15 cellular contexts compared by ENCODE assay signal in the genomic region with DNA sequence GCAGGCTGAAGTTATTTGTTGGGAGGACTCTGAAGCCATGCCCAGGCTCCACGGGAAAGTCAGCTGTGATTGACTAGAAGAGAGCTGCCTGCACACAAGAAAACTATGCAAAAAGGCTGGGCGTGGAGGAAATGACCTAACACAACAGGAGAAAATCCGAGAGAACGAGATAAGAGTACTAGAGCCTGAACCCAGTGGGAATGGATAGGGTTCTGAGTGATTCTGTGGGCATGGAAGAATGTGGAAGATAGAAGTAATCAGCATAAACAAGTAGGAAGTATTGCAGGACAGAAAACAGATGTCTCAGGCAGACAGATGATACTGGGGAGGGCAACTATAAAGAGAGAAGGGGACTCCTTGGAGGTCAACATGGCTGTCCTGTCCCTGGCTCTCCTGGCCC. TPM values are rescaled to one million over a fixed set of nuclear protein-coding genes. Genes with fewer than 3 reads are reported as not detected.
A peak's percentile ranks its signal among the peaks of the same experiment; 100 is the strongest.
DNase-seq lines count a peak whose midpoint lies in the region; ATAC-seq, FAIRE-seq and TF ChIP-seq lines count a peak whose summit lies in the region.
"Had no signal": no experiment of that assay in that cellular context is flagged by ENCODE, and none has a peak within 500 bp of the region (broad histone marks: within the 10 kb centered on the region; RNA-seq: fewer than 3 reads in every experiment).

No MANE protein-coding gene starts in this region.

- no peak overlapping the region for H3K27ac ChIP-seq in mammary epithelial cell (ENCODE audit: insufficient read depth, low read depth, low read length)
- peak overlapping the region; percentile 77 for H3K27ac ChIP-seq in left ventricle myocardium inferior (replicated peaks)
- H3K27ac ChIP-seq in small intestine (ENCODE audit: low read depth in 1 of 2, low read length in 1 of 2): no peak overlapping the region
- H3K27ac ChIP-seq: thyroid gland had no signal

- no peaks in the 10 kb centered on the region for H4K20me1 ChIP-seq in mammary epithelial cell (ENCODE audit: insufficient read depth, low read length)

- in situ Hi-C loops in mammary epithelial cell (cut with MboI; ENCODE audit: low sequenced_read_pairs in 2 of 2): loop anchor here (5.0 to 25.0 kb wide), 3 partner anchors 721 to 1286 kb away; no protein-coding TSS in a partner anchor

- CTCF ChIA-PET in mammary epithelial cell (lab: Charles Lee; ENCODE audit: low non-redundant PET): no interaction called here

- intact Hi-C loops in mammary epithelial cell (cut with micrococcal nuclease): loop anchor here (5.0 kb wide), 2 partner anchors 891 to 1296 kb away; no protein-coding TSS in a partner anchor
- intact Hi-C loops in left ventricle myocardium inferior (cut with micrococcal nuclease): no loop called here

- dilution Hi-C loops in mammary epithelial cell (cut with HindIII; ENCODE audit: low sequenced_read_pairs): loop anchor here (5.0 to 25.0 kb wide), 2 partner anchors 51 to 1286 kb away; no protein-coding TSS in a partner anchor

- peak overlapping the region; percentile 12 for H2AFZ ChIP-seq in mammary epithelial cell (ENCODE audit: low read depth, low read length)

- no TSS peak for BruUV-seq in mammary epithelial cell (replicated peaks; lab: Mats Ljungman, UMichigan)

- H3K27ac Mint-ChIP-seq in HFFc6: peak overlapping the region; percentile 84
- H3K27ac Mint-ChIP-seq: activated naive CD8-positive, alpha-beta T cell treated with anti-CD3 and anti-CD28 coated beads, Interleukin-2, amount 50 U/mL, for 24 hours had no signal

- H3K9me3 ChIP-seq in mammary epithelial cell (replicated peaks; ENCODE audit: insufficient read depth, low read length) (no peaks in the 10 kb centered on the region), left ventricle myocardium inferior (replicated peaks) (peaks cover 5% of the 10 kb centered on the region), small intestine (ENCODE audit: control insufficient read depth, low read depth) (no peaks in the 10 kb centered on the region)
- H3K9me3 ChIP-seq: thyroid gland had no signal

- no peak overlapping the region for H3K4me2 ChIP-seq in mammary epithelial cell (ENCODE audit: insufficient read depth, low read depth, low read length)

- no peaks in the 10 kb centered on the region for H3K36me3 Mint-ChIP-seq in HFFc6 (ENCODE audit: low read depth)

- no peaks in the 10 kb centered on the region for H3K79me2 ChIP-seq in mammary epithelial cell (ENCODE audit: insufficient read depth, low read length)

- H3K9ac ChIP-seq in mammary epithelial cell (ENCODE audit: insufficient read depth, low read length): no peak overlapping the region

- H3K4me3 Mint-ChIP-seq in HFFc6: peak overlapping the region; percentile 40
- H3K4me3 Mint-ChIP-seq: activated naive CD8-positive, alpha-beta T cell treated with anti-CD3 and anti-CD28 coated beads, Interleukin-2, amount 50 U/mL, for 24 hours had no signal

- H3K4me3 ChIP-seq in mammary epithelial cell (replicated peaks in 1 of 3; ENCODE audit: insufficient read depth in 1 of 3, low read depth in 2 of 3, low read length in 3 of 3) (no peak overlapping the region), left ventricle myocardium inferior (no peak overlapping the region), small intestine (ENCODE audit: low read depth in 1 of 2, low read length in 2 of 2) (no peak overlapping the region)
- H3K4me3 ChIP-seq: thyroid gland had no signal

- H3K27me3 ChIP-seq in mammary epithelial cell (ENCODE audit: insufficient read depth, low read length) (no peaks in the 10 kb centered on the region), left ventricle myocardium inferior (ENCODE audit: low read depth) (no peaks in the 10 kb centered on the region), small intestine (ENCODE audit: control insufficient read depth in 2 of 2, insufficient read depth in 2 of 2, low read length in 2 of 2) (no peaks in the 10 kb centered on the region)
- H3K27me3 ChIP-seq: thyroid gland had no signal

- H3K27me3 Mint-ChIP-seq in HFFc6 (ENCODE audit: insufficient read depth): peaks cover 2% of the 10 kb centered on the region
- H3K27me3 Mint-ChIP-seq: activated naive CD8-positive, alpha-beta T cell treated with anti-CD3 and anti-CD28 coated beads, Interleukin-2, amount 50 U/mL, for 24 hours had no signal

- H3K9me3 Mint-ChIP-seq in HFFc6: no peaks in the 10 kb centered on the region; the same call in 1 of the 2 replicates
- H3K9me3 Mint-ChIP-seq: activated naive CD8-positive, alpha-beta T cell treated with anti-CD3 and anti-CD28 coated beads, Interleukin-2, amount 50 U/mL, for 24 hours had no signal

- FAIRE-seq in small intestine (lab: Jason Lieb, UNC): no peak

- DNase-seq in HFFc6 (peak; percentile 69), mammary epithelial cell (peak; percentile 27), left ventricle myocardium inferior (no peak), small intestine (peak; percentile 29), NCI-H2029 treated with DMSO at 0.1 percent for 48 hours (lab: John Stamatoyannopoulos, UW) (no peak)
- DNase-seq: activated naive CD8-positive, alpha-beta T cell treated with anti-CD3 and anti-CD28 coated beads, Interleukin-2, amount 50 U/mL, for 24 hours; effector CD4-positive, alpha-beta T cell; NCI-H1105; NCI-H526; SIG-M5; thyroid gland had no signal

- H3K4me1 ChIP-seq in mammary epithelial cell (ENCODE audit: insufficient read depth, low read length): no peaks in the 10 kb centered on the region
- peaks cover 41% of the 10 kb centered on the region for H3K4me1 ChIP-seq in left ventricle myocardium inferior
- no peaks in the 10 kb centered on the region for H3K4me1 ChIP-seq in small intestine (ENCODE audit: control insufficient read depth in 2 of 2, insufficient read depth in 1 of 2, low read depth in 1 of 2, low read length in 1 of 2)
- H3K4me1 ChIP-seq: thyroid gland had no signal

- no peaks in the 10 kb centered on the region for H3K36me3 ChIP-seq in mammary epithelial cell (ENCODE audit: insufficient read depth, low read length)
- no peaks in the 10 kb centered on the region for H3K36me3 ChIP-seq in left ventricle myocardium inferior
- no peaks in the 10 kb centered on the region for H3K36me3 ChIP-seq in small intestine (ENCODE audit: control insufficient read depth in 2 of 2, insufficient read depth in 2 of 2, low read length in 2 of 2)
- H3K36me3 ChIP-seq: thyroid gland had no signal

- TF ChIP-seq CTCF in HFFc6 (IDR thresholded peaks at IDR 0.05) (no peak), mammary epithelial cell (conservative IDR thresholded peaks at IDR 0.05 in 1 of 2, IDR thresholded peaks at IDR 0.05 in 1 of 2; ENCODE audit: extremely low read depth in 1 of 2, insufficient read depth in 1 of 2, low read depth in 1 of 2, low read length in 2 of 2) (no peak), left ventricle myocardium inferior (IDR thresholded peaks at IDR 0.05; ENCODE audit: borderline replicate concordance) (no peak)

- WGBS in mammary epithelial cell (ENCODE audit: low coverage, missing lambda C conversion rate): 53% methylated on average over 4 of the region's 4 CpGs
- 9 to 44% (median 25%) methylated on average over 4 of the region's 4 CpGs for WGBS in small intestine, 3 donors

- H3K4me1 Mint-ChIP-seq in HFFc6 (ENCODE audit: low read depth): peaks cover 44% of the 10 kb centered on the region
- H3K4me1 Mint-ChIP-seq: activated naive CD8-positive, alpha-beta T cell treated with anti-CD3 and anti-CD28 coated beads, Interleukin-2, amount 50 U/mL, for 24 hours had no signal

- ATAC-seq in GM19463 (IDR thresholded peaks at IDR 0.05; ENCODE audit: unreplicated experiment) (no peak), GM21737 (IDR thresholded peaks at IDR 0.05; ENCODE audit: unreplicated experiment) (no peak), HG03342 (IDR thresholded peaks at IDR 0.05; ENCODE audit: unreplicated experiment) (no peak)
- ATAC-seq: activated naive CD8-positive, alpha-beta T cell treated with anti-CD3 and anti-CD28 coated beads, Interleukin-2, amount 50 U/mL, for 24 hours; sciatic nerve had no signal

RNA-seq across cellular contexts. Expression of gene COPS8, which starts 12.1 kb away (rescaled TPM):
- 100 to 1,000 TPM in 3 of 6 experiments, 10 to 100 TPM in 3; 86.8 to 107 (median 99.8) TPM for total RNA-seq in HFFc6 (2021; fragmentation: NEBNext Ultra II Directional; extraction: Animal tissue kit (Norgen Biotek cat#: 25700))
- total RNA-seq in mammary epithelial cell (100 to 1,000 TPM; 102 to 111 TPM), left ventricle myocardium inferior (97.0 TPM)
- polyA plus RNA-seq in mammary epithelial cell (113 TPM), small intestine (10 to 100 TPM; 18.9 to 32.1 (median 21.9) TPM)
- polyA minus RNA-seq in mammary epithelial cell: 88.4 TPM

Comparison
In these comparisons a context has a peak if more than half of its experiments do, and no peak if none do; other contexts are left out.
1. DNase-seq: peak in HFFc6 (single experiment), mammary epithelial cell (single experiment) and small intestine (single experiment); none in left ventricle myocardium inferior (single experiment) and NCI-H2029 treated with DMSO at 0.1 percent for 48 hours (single experiment).